ENCODE assay signal across 1 cellular context in the genomic region with DNA sequence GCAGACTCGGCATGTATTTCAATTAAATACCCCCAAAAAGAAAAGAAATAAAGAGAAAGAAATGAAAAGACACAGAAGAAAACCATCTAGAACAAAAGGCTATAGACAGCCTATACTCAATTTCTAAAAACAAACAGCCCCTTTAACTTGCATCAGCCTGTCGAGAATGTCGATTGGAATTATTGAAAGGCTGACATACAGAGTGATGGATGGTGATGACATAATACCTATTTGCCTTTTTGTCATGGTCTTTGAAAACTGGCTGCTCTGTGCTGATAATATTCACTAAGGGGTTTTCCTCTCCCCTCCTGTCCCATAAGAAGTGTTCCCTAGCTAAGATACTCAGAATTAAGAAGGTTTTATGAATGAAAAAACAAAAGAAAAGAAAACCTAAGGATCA.
TF ChIP-seq lines count a peak whose summit lies in the region.

No MANE protein-coding gene starts in this region.

TF ChIP-seq in K562, 482 proteins besides CTCF, POLR2A, EP300 and RAD21 (continued from another document):
- TF ChIP-seq ZNF318 (IDR thresholded peaks at IDR 0.05; ENCODE audit: borderline replicate concordance in 1 of 2, low read depth in 1 of 2) (peak in 1 of 2 experiments; percentile 66; a peak in 2 of 4 replicates), ATF3 (IDR thresholded peaks at IDR 0.05) (peak; percentile 98), ATF3 (CRISPR knock-in tag; conservative IDR thresholded peaks at IDR 0.05) (no peak), POLR2H (tag; IDR thresholded peaks at IDR 0.05; ENCODE audit: low read depth) (no peak), KAT2B (IDR thresholded peaks at IDR 0.05; ENCODE audit: low read depth, low read length) (no peak), ASH1L (IDR thresholded peaks at IDR 0.05; ENCODE audit: borderline replicate concordance, low read depth, partially characterized antibody) (no peak), ZNF12 (CRISPR knock-in tag; IDR thresholded peaks at IDR 0.05) (no peak), MEF2D (tag; conservative IDR thresholded peaks at IDR 0.05; ENCODE audit: low read depth) (no peak)
- TF ChIP-seq, protein P1, sequence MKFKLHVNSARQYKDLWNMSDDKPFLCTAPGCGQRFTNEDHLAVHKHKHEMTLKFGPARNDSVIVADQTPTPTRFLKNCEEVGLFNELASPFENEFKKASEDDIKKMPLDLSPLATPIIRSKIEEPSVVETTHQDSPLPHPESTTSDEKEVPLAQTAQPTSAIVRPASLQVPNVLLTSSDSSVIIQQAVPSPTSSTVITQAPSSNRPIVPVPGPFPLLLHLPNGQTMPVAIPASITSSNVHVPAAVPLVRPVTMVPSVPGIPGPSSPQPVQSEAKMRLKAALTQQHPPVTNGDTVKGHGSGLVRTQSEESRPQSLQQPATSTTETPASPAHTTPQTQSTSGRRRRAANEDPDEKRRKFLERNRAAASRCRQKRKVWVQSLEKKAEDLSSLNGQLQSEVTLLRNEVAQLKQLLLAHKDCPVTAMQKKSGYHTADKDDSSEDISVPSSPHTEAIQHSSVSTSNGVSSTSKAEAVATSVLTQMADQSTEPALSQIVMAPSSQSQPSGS (CRISPR knock-in tag; IDR thresholded peaks at IDR 0.05), result no peak
TF ChIP-seq in K562: peak in this region for 67.
